20 cellular contexts compared by ENCODE assay signal in genomic region chr7:158589653-158590052, GRCh38.
"Had no signal": no experiment of that assay in that cellular context is flagged by ENCODE, and none has a peak within 500 bp of the region (broad histone marks: within the 10 kb centered on the region; RNA-seq: fewer than 3 reads in every experiment).

No MANE protein-coding gene starts in this region.

- H3K27ac ChIP-seq: esophagus squamous epithelium, gastroesophageal sphincter, left ventricle myocardium inferior, lower lobe of right lung, pancreas, sigmoid colon, skin epidermis had no signal

- H3K36me3 ChIP-seq: colonic mucosa, esophagus squamous epithelium, gastroesophageal sphincter, left ventricle myocardium inferior, lower lobe of right lung, pancreas, sigmoid colon had no signal

- ATAC-seq: gastroesophageal sphincter, left cardiac atrium, lower lobe of right lung, pancreas had no signal

- H3K4me3 ChIP-seq: colonic mucosa, esophagus squamous epithelium, gastroesophageal sphincter, left ventricle myocardium inferior, lower lobe of right lung, pancreas, sigmoid colon, skin epidermis had no signal

- DNase-seq: colonic mucosa; dermis blood vessel endothelial cell; esophagus squamous epithelium; foreskin fibroblast; glutamatergic neuron; kidney; left cardiac atrium; left ventricle myocardium inferior; lower lobe of right lung; mesenchymal stem cell; midbrain; naive B cell; nucleus accumbens; pancreas; stimulated activated CD4-positive, alpha-beta T cell treated with anti-CD3 and anti-CD28 coated beads, Interleukin-2, amount 100 ng/mL, for 24 hours; stimulated activated naive CD4-positive, alpha-beta T cell treated with Interleukin-2 at 50 U/mL for 16 hours had no signal

- H3K27me3 ChIP-seq: pancreas had no signal

- H3K27ac Mint-ChIP-seq: progenitor cell of endocrine pancreas had no signal

- H3K9me3 ChIP-seq: colonic mucosa, lower lobe of right lung, pancreas, sigmoid colon had no signal
